ENCODE assay signal across 21 cellular contexts in the genomic region with DNA sequence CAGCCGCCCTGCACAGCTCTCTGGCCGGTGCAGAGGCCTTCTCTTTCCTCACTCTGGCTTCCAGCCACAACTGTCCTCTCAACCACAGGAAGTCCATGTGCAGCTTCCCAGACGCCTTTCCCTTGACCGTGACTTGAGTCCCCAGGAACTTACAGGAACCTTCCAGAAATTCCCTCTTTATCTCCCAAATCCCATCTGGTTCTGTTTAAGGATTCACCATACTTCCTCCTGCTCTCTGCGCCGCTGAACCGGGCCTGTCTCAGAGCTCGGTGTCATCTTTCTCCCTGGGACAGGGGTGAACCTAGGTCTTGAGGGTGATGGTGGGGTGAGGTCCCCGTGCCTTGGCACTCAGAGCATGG.
DNase-seq lines count a peak whose midpoint lies in the region; ATAC-seq and TF ChIP-seq lines count a peak whose summit lies in the region.
"Had no signal": no experiment of that assay in that cellular context is flagged by ENCODE, and none has a peak within 500 bp of the region (broad histone marks: within the 10 kb centered on the region; RNA-seq: fewer than 3 reads in every experiment).

No MANE protein-coding gene starts in this region.

- H3K27ac ChIP-seq in heart left ventricle (no peak overlapping the region), right atrium auricular region (no peak overlapping the region)
- H3K27ac ChIP-seq: dorsolateral prefrontal cortex, left lung, prostate gland, thyroid gland had no signal

- peak in 3 of 4 donors; percentile 28 to 72 (median 71) for ATAC-seq in heart left ventricle
- peak; percentile 41 for ATAC-seq in left lobe of liver
- ATAC-seq in left colon: no peak
- no peak for ATAC-seq in HG02981 (IDR thresholded peaks at IDR 0.05; ENCODE audit: unreplicated experiment)
- ATAC-seq: left lung; stimulated activated memory B cell treated with anti-CD40 and anti-IgM and Interleukin-4, amounts not matched to agents 10 μg/mL and 1 μg/mL and 100 μg/mL, for 72 hours had no signal

- TF ChIP-seq POLR2A in heart left ventricle (IDR thresholded peaks at IDR 0.05): no peak

- WGBS in heart left ventricle, 4 donors: 42 to 62% (median 49%) methylated on average over 8 to 9 of the region's 9 CpGs

- TF ChIP-seq CTCF in heart left ventricle (IDR thresholded peaks at IDR 0.05) (no peak), right atrium auricular region (IDR thresholded peaks at IDR 0.05) (no peak), choroid plexus epithelial cell (conservative IDR thresholded peaks at IDR 0.05; ENCODE audit: low read depth, low read length) (no peak)

- intact Hi-C loops in heart left ventricle (cut with DNase I): no loop called here
- intact Hi-C loops in left colon (cut with DNase I, micrococcal nuclease): no loop called here

- H3K9me3 ChIP-seq in heart left ventricle: peaks cover 0 to 2% (median 0%) of the 10 kb centered on the region in 12 donors
- peaks cover 0 to 4% of the 10 kb centered on the region in 2 donors for H3K9me3 ChIP-seq in right atrium auricular region
- H3K9me3 ChIP-seq: left lung, prostate gland, thyroid gland had no signal

- H3K4me1 ChIP-seq in heart left ventricle: peaks cover 0 to 14% (median 4%) of the 10 kb centered on the region in 12 donors
- peaks cover 0 to 6% of the 10 kb centered on the region in 2 donors for H3K4me1 ChIP-seq in right atrium auricular region
- H3K4me1 ChIP-seq: left lung, prostate gland had no signal

- H3K4me3 ChIP-seq in heart left ventricle (no peak overlapping the region), right atrium auricular region (no peak overlapping the region), choroid plexus epithelial cell (ENCODE audit: low read depth, low read length) (no peak overlapping the region)
- H3K4me3 ChIP-seq: dorsolateral prefrontal cortex, left lung, prostate gland, thyroid gland had no signal

- no peaks in the 10 kb centered on the region for H3K36me3 ChIP-seq in heart left ventricle
- H3K36me3 ChIP-seq in right atrium auricular region: no peaks in the 10 kb centered on the region
- H3K36me3 ChIP-seq: left lung, prostate gland, thyroid gland had no signal

- DNase-seq in heart left ventricle (peak in 3 of 5 donors; percentile 51), right atrium auricular region (ENCODE audit: low spot score) (no peak), choroid plexus epithelial cell (ENCODE audit: low read depth) (peak; percentile 55), left lobe of liver (ENCODE audit: low spot score) (no peak), left colon (no peak), NCI-H2029 treated with DMSO at 0.1 percent for 48 hours (lab: John Stamatoyannopoulos, UW) (no peak), LoVo (ENCODE audit: low spot score) (no peak)
- DNase-seq: activated CD4-positive, alpha-beta T cell treated with anti-CD3 and anti-CD28 coated beads, Interleukin-2, amount 50 U/mL, for 48 hours; activated naive CD4-positive, alpha-beta T cell treated with anti-CD3 and anti-CD28 coated beads for 36 hours; activated T-cell treated with anti-CD3 and anti-CD28 coated beads, Interleukin-2, amount 50 U/mL, for 1 hour; CD4-positive, alpha-beta memory T cell; DMS79 treated with DMSO at 0.1 percent for 48 hours; dorsolateral prefrontal cortex; NCI-H1417; NCI-H82; stimulated activated CD4-positive, alpha-beta T cell treated with anti-CD3 and anti-CD28 coated beads, Interleukin-12 subunit alpha, Interleukin-12 subunit beta, amount 100 ng/mL, for 4 hours had no signal

- H3K27me3 ChIP-seq in heart left ventricle (no peaks in the 10 kb centered on the region), right atrium auricular region (no peaks in the 10 kb centered on the region)
- H3K27me3 ChIP-seq: thyroid gland had no signal

Comparison
In these comparisons a context has a peak if more than half of its experiments do, and no peak if none do; other contexts are left out.
1. DNase-seq: peak in heart left ventricle (3 of 5) and choroid plexus epithelial cell (single experiment); none in right atrium auricular region (single experiment), left lobe of liver (single experiment), left colon (0 of 2), NCI-H2029 treated with DMSO at 0.1 percent for 48 hours (single experiment) and LoVo (single experiment).
2. ATAC-seq: peak in heart left ventricle (3 of 4) and left lobe of liver (single experiment); none in left colon (single experiment) and HG02981 (single experiment).